1 cellular context compared by ENCODE assay signal in the genomic region with DNA sequence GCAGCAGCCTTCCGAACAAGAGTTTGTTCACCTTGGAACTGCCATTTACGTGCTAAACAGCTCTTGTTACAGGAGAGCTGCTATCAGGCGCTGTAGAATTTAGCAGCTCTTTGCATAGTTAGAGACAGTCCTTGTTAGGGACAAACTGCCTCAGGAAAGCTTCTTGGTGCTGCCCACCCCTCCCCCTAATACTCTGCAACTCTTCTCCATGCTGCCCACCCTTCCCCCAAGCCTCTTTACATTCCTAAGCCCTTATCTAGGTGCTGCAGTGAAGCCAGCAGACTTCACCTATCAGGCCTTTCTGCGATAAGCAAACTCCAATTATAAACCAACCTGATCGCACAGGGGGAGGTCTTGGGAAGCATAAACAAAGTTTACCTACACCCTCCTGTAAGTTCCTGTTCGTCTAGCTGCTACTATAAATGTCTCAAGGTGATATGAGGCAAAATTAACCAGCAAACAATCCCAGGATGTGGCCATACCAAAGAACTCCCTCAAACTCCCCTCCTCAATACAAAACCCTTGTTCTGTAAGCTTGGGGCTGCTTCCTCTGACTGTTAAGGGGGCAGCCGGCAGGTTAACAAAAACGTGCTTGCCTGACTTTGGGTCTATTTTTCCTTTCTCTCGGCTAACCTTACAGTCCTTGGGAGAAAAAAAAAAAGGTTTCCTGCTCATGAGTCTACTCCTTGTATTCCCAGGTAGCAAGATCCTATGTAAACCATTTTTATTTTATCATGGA.
TF ChIP-seq lines count a peak whose summit lies in the region.

No MANE protein-coding gene starts in this region.

TF ChIP-seq in K562, 482 proteins besides CTCF, POLR2A, EP300 and RAD21 (continued from another document and continues in another):
- TF ChIP-seq ZNF407 (IDR thresholded peaks at IDR 0.05; ENCODE audit: low read depth) (no peak), PHF8 (IDR thresholded peaks at IDR 0.05; ENCODE audit: borderline replicate concordance, low read length) (no peak), ZNF134 (CRISPR knock-in tag; conservative IDR thresholded peaks at IDR 0.05) (no peak), ATF3 (IDR thresholded peaks at IDR 0.05) (peak; percentile 21; the same call in 1 of the 2 replicates), ATF3 (CRISPR knock-in tag; conservative IDR thresholded peaks at IDR 0.05) (no peak), MCM5 (IDR thresholded peaks at IDR 0.05; ENCODE audit: low read depth) (no peak), ARNT (IDR thresholded peaks at IDR 0.05) (peak; percentile 69 to 82; a peak in 3 of 4 replicates), EGR1 (conservative IDR thresholded peaks at IDR 0.05) (0 out of 2 replicates have a peak, but pooled peaks have one; percentile 9), ZNF354B (CRISPR knock-in tag; IDR thresholded peaks at IDR 0.05) (no peak), XRCC5 (IDR thresholded peaks at IDR 0.05; ENCODE audit: low read depth, low read length) (no peak), ILF3 (IDR thresholded peaks at IDR 0.05; ENCODE audit: borderline replicate concordance) (0 out of 2 replicates have a peak, but pooled peaks have one; percentile 44), HNRNPK (IDR thresholded peaks at IDR 0.05; ENCODE audit: low read depth, low read length, poor library complexity, severe bottlenecking) (no peak), HSF4 (CRISPR knock-in tag; IDR thresholded peaks at IDR 0.05; ENCODE audit: borderline replicate concordance) (no peak), TAF1 (IDR thresholded peaks at IDR 0.05; ENCODE audit: control insufficient read depth, extremely low read depth, insufficient read depth, low read length, severe bottlenecking) (peak; percentile 50), BCOR (IDR thresholded peaks at IDR 0.05) (peak; percentile 56; the same call in 1 of the 2 replicates), ZNF184 (CRISPR knock-in tag; IDR thresholded peaks at IDR 0.05) (no peak), PRMT5 (CRISPR knock-in tag; IDR thresholded peaks at IDR 0.05) (no peak), ERF (CRISPR knock-in tag; IDR thresholded peaks at IDR 0.05) (no peak), RBBP5 (IDR thresholded peaks at IDR 0.05; ENCODE audit: borderline replicate concordance, insufficient read depth, low read length, poor library complexity, severe bottlenecking) (peak; percentile 48), JUNB (CRISPR knock-in tag; conservative IDR thresholded peaks at IDR 0.05) (no peak), AFF1 (IDR thresholded peaks at IDR 0.05; ENCODE audit: low read depth in 1 of 2, partially characterized antibody in 2 of 2) (peak in 1 of 2 experiments; percentile 58), GTF2B (IDR thresholded peaks at IDR 0.05; ENCODE audit: extremely low read depth, insufficient read length) (no peak), FOS (IDR thresholded peaks at IDR 0.05; ENCODE audit: extremely low read depth, insufficient read length) (no peak), PTRF (tag; IDR thresholded peaks at IDR 0.05) (no peak), SNIP1 (IDR thresholded peaks at IDR 0.05; ENCODE audit: low read depth) (no peak), FOXK2 (conservative IDR thresholded peaks at IDR 0.05 in 1 of 2, IDR thresholded peaks at IDR 0.05 in 1 of 2; ENCODE audit: low read depth in 2 of 2) (peak; percentile 50 to 74; a peak in 3 of 4 replicates), ZNF311 (CRISPR knock-in tag; IDR thresholded peaks at IDR 0.05) (no peak), ZKSCAN1 (IDR thresholded peaks at IDR 0.05; ENCODE audit: low read depth, low read length) (peak; percentile 69), SRSF3 (IDR thresholded peaks at IDR 0.05; ENCODE audit: insufficient read depth, low read length) (no peak), ETV6 (IDR thresholded peaks at IDR 0.05; ENCODE audit: borderline replicate concordance in 1 of 2, low read depth in 2 of 2, low read length in 1 of 2) (peak in 1 of 2 experiments; percentile 68; a peak in 1 of 4 replicates), ETV6 (CRISPR knock-in tag; IDR thresholded peaks at IDR 0.05; ENCODE audit: borderline replicate concordance) (no peak), ZBTB33 (CRISPR knock-in tag; IDR thresholded peaks at IDR 0.05) (no peak), CXXC5 (CRISPR knock-in tag; IDR thresholded peaks at IDR 0.05) (0 out of 2 replicates have a peak, but pooled peaks have one; percentile 24), RNF2 (IDR thresholded peaks at IDR 0.05) (peak; percentile 99), CREM (IDR thresholded peaks at IDR 0.05; ENCODE audit: low read depth) (peak; percentile 61), PTBP1 (IDR thresholded peaks at IDR 0.05; ENCODE audit: low read depth, low read length) (no peak), MAZ (CRISPR knock-in tag; conservative IDR thresholded peaks at IDR 0.05 in 1 of 2, IDR thresholded peaks at IDR 0.05 in 1 of 2) (peak in 1 of 2 experiments; percentile 59; a peak in 2 of 4 replicates), NEUROD1 (IDR thresholded peaks at IDR 0.05; ENCODE audit: borderline replicate concordance, low read depth, low read length, partially characterized antibody) (peak; percentile 91), HIVEP1 (CRISPR knock-in tag; IDR thresholded peaks at IDR 0.05) (no peak)
- TF ChIP-seq, protein P1, sequence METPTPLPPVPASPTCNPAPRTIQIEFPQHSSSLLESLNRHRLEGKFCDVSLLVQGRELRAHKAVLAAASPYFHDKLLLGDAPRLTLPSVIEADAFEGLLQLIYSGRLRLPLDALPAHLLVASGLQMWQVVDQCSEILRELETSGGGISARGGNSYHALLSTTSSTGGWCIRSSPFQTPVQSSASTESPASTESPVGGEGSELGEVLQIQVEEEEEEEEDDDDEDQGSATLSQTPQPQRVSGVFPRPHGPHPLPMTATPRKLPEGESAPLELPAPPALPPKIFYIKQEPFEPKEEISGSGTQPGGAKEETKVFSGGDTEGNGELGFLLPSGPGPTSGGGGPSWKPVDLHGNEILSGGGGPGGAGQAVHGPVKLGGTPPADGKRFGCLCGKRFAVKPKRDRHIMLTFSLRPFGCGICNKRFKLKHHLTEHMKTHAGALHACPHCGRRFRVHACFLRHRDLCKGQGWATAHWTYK (CRISPR knock-in tag; IDR thresholded peaks at IDR 0.05): no peak
